ENCODE assay signal across 8 cellular contexts in the genomic region with DNA sequence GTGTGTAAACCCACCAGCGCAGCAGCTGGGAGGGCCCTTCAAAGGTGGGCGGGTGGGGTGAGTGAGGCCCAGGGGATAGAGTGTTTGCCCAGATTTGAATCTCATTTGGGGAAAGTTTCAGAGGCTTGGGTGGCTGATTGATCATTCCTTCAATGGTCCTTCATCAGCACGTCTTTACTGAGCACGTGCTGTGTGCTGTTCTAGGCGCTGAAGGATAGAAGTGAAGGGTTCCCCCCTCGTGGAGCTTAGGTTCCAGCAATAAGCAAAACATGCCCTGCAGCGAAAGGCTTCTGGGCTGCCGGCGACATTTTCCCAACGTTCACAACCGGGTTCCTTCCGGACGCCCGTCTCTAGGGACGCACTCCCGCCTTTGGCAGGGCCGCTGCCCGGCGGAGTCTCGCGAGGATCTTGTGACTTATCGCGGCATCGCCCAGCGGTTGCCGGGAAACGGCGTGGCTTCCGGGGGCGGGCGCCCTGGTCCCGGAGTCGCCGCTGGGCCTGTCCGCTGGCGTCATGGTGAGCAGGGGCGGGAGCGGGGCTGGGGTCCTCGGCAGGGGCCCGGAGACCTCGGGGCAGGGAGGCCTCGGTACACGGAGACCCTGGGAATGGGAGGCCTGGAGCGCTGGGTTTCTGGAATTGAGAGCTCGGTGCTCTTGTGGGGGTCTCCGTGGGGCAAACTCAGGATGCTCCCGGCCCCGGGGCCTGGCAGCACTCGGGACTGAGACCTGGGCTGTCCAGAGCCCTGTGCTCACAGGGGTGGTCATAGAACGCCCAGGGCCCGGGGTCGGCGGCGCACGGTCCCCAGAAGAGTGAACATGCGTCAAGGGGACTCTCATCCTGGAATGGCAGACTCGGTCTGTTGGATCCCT. TPM values are rescaled to one million over a fixed set of nuclear protein-coding genes. Genes with fewer than 3 reads are reported as not detected.
DNase-seq lines count a peak whose midpoint lies in the region; ATAC-seq and TF ChIP-seq lines count a peak whose summit lies in the region.

No MANE protein-coding gene starts in this region.

- DNase-seq in D341Med (ENCODE audit: low spot score): peak; percentile 96
- DNase-seq in NCI-H1048 (lab: John Stamatoyannopoulos, UW): peak; percentile 61
- DNase-seq in adipocyte (ENCODE audit: low read depth): peak; percentile 91
- DNase-seq in heart right ventricle: peak; percentile 93 to 95
- DNase-seq in prostate gland (ENCODE audit: low spot score): peak; percentile 90
- DNase-seq in ureter (ENCODE audit: low spot score): peak; percentile 91

- H3F3A ChIP-seq in SU-DHL-6 (ENCODE audit: insufficient read depth): peaks cover 4% of the 10 kb centered on the region; the same call in 1 of the 2 replicates

- H3K36me3 ChIP-seq in SU-DHL-6 (ENCODE audit: low read length): no peaks in the 10 kb centered on the region
- H3K36me3 ChIP-seq in adipocyte (ENCODE audit: control insufficient read depth, insufficient read depth, low read length, severe bottlenecking): no peaks in the 10 kb centered on the region
- H3K36me3 ChIP-seq in heart right ventricle: peaks cover 0 to 3% (median 0%) of the 10 kb centered on the region in 9 donors
- no peaks in the 10 kb centered on the region for H3K36me3 ChIP-seq in prostate gland

- H3K4me1 ChIP-seq in adipocyte (ENCODE audit: control insufficient read depth, insufficient read depth, low read length) (peaks cover 19% of the 10 kb centered on the region), heart right ventricle (peaks cover 7 to 48% (median 35%) of the 10 kb centered on the region in 9 donors), prostate gland (replicated peaks) (peaks cover 7% of the 10 kb centered on the region)

- H3K4me2 ChIP-seq in SU-DHL-6 (ENCODE audit: low read depth, low read length, poor library complexity, severe bottlenecking): peak overlapping the region; percentile 53

- H3K27ac ChIP-seq in SU-DHL-6 (ENCODE audit: low read depth, low read length) (no peak overlapping the region), heart right ventricle (peak overlapping the region in 9 of 10 donors; percentile 67 to 91 (median 83)), prostate gland (peak overlapping the region; percentile 65 to 71)

- peak overlapping the region; percentile 24 for H2AFZ ChIP-seq in SU-DHL-6 (ENCODE audit: low read depth, low read length, severe bottlenecking)

- ATAC-seq in GM21825 (IDR thresholded peaks at IDR 0.05; ENCODE audit: unreplicated experiment) (peak; percentile 59), heart right ventricle (peak; percentile 89 to 97 (median 94))

- H4K20me1 ChIP-seq in SU-DHL-6 (ENCODE audit: low read depth, low read length): no peaks in the 10 kb centered on the region

- no peaks in the 10 kb centered on the region for H3K9me2 ChIP-seq in SU-DHL-6 (replicated peaks; ENCODE audit: insufficient read depth, low read length)

- H3K9ac ChIP-seq in SU-DHL-6 (ENCODE audit: low read length): peak overlapping the region; percentile 54
- H3K9ac ChIP-seq in adipocyte (ENCODE audit: low read length): peak overlapping the region; percentile 93

- intact Hi-C loops in heart right ventricle (cut with DNase I): loop anchor here in 1 of 10 donors (5.0 kb wide), 1 partner anchor 50 kb away; no protein-coding TSS in a partner anchor
- intact Hi-C loops in prostate gland (cut with DNase I): no loop called here

- H3K27me3 ChIP-seq in SU-DHL-6 (ENCODE audit: low read length): no peaks in the 10 kb centered on the region
- no peaks in the 10 kb centered on the region for H3K27me3 ChIP-seq in adipocyte (replicated peaks; ENCODE audit: control insufficient read depth, insufficient read depth, low read length)
- H3K27me3 ChIP-seq in heart right ventricle: peaks cover 0 to 23% (median 0%) of the 10 kb centered on the region in 7 donors
- no peaks in the 10 kb centered on the region for H3K27me3 ChIP-seq in prostate gland (replicated peaks; ENCODE audit: insufficient read depth)

- peak; percentile 23 for TF ChIP-seq POLR2A in prostate gland (IDR thresholded peaks at IDR 0.05)

- no peaks in the 10 kb centered on the region for H3K79me2 ChIP-seq in SU-DHL-6 (ENCODE audit: insufficient read depth, low read length)

- H3K4me3 ChIP-seq in SU-DHL-6 (ENCODE audit: insufficient read depth, low read length, poor library complexity, severe bottlenecking) (peak overlapping the region; percentile 43), adipocyte (ENCODE audit: low read length) (peak overlapping the region; percentile 92), heart right ventricle (peak overlapping the region; percentile 61 to 91 (median 78)), prostate gland (peak overlapping the region; percentile 72 to 81)

- WGBS in heart right ventricle, 2 donors: 4% methylated on average over 57 of the region's 57 CpGs
- 4% methylated on average over 57 of the region's 57 CpGs for WGBS in prostate gland

- no peak for TF ChIP-seq CTCF in SU-DHL-6 (IDR thresholded peaks at IDR 0.05; ENCODE audit: insufficient read depth, low read length, poor library complexity, severe bottlenecking)
- TF ChIP-seq CTCF in heart right ventricle (IDR thresholded peaks at IDR 0.05): no peak
- no peak for TF ChIP-seq CTCF in prostate gland (IDR thresholded peaks at IDR 0.05)

- H3K9me3 ChIP-seq in SU-DHL-6 (ENCODE audit: insufficient read depth, low read length) (no peaks in the 10 kb centered on the region), adipocyte (ENCODE audit: control insufficient read depth, low read length) (no peaks in the 10 kb centered on the region), heart right ventricle (no peaks in the 10 kb centered on the region), prostate gland (no peaks in the 10 kb centered on the region)

RNA-seq across cellular contexts. Expression of a gene that starts 3.2 kb away (rescaled TPM):
- total RNA-seq in heart right ventricle (1 to 10 TPM; 3.0 to 6.8 (median 5.0) TPM), prostate gland (1 to 10 TPM; 5.3 to 7.7 TPM), ureter (3.0 TPM)
- polyA plus RNA-seq in heart right ventricle: 1 to 10 TPM in 1 of 2 donors, under 1 TPM in 1; 0.72 to 2.2 TPM

RNA-seq across cellular contexts. Expression of a gene that starts 54.7 kb away (rescaled TPM):
- not detected for total RNA-seq in heart right ventricle
- polyA plus RNA-seq in heart right ventricle: not detected
- under 1 TPM; 0.09 to 0.28 TPM for total RNA-seq in prostate gland
- total RNA-seq in ureter: not detected
